Comparison of ENCODE assay signal across 8 cellular contexts in the genomic region with DNA sequence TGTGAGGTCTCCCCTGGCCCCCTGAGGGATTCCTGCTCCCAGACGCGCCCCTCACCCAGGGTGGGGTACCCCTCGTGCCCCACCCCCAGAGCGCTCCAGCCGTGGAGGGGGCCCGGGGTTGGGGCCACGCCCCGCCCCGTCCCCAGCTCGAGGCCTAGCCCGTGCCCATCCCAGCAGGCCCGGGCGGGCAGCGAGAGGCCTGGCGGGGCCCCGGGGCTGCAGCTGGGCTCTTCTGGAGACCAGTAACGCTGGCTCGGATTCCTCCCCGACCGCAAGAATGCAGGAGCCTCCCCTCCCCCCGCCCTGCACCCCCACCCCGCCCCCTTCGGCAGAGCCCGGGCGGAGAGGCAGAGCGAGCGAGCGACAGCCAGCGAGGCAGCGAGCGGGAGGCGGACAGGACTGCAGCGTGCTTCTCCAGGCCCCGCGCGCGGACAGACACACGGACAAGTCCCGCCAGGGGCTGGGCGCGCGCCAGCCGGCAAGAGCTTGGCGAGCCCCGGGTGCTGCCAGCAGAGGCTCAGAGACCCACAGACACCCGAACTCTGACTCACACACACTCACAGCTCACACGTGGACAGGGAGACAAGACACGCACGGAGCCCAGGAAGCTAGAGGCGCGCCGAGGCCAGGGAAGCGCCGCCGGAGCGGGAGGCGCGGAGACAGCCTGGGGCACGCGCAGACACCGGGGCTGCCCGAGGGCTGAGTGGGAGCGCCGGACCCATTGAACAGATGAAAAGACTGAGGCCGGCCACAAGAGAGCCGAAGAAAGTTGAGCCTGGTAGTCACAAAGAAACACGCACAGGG. TPM values are rescaled to one million over a fixed set of nuclear protein-coding genes. Genes with fewer than 3 reads are reported as not detected.
DNase-seq lines count a peak whose midpoint lies in the region; ATAC-seq and TF ChIP-seq lines count a peak whose summit lies in the region.

No MANE protein-coding gene starts in this region.

- H3K27ac ChIP-seq in PC-3 (ENCODE audit: low read length) (peak overlapping the region; percentile 97), adipose tissue (ENCODE audit: low read depth, low read length) (peak overlapping the region; percentile 89), heart right ventricle (peak overlapping the region; percentile 83 to 98 (median 94)), trophoblast cell (ENCODE audit: low read depth, low read length) (peak overlapping the region; percentile 100)

- H3K27ac Mint-ChIP-seq in Calu3 (ENCODE audit: unreplicated experiment), result peak overlapping the region; percentile 95

- peak overlapping the region; percentile 92 for H3K14ac ChIP-seq in trophoblast cell (ENCODE audit: low read length)

- H3K36me3 ChIP-seq in PC-3 (ENCODE audit: low read depth, low read length), result peaks cover 17% of the 10 kb centered on the region; the same call in 1 of the 2 replicates
- peaks cover 0 to 29% (median 0%) of the 10 kb centered on the region in 9 donors for H3K36me3 ChIP-seq in heart right ventricle
- peaks cover 35% of the 10 kb centered on the region in 2 experiments for H3K36me3 ChIP-seq in trophoblast cell (ENCODE audit: control insufficient read depth in 1 of 2, insufficient read depth in 2 of 2, low read length in 2 of 2)

- peaks cover 87% of the 10 kb centered on the region for H3K79me2 ChIP-seq in PC-3 (ENCODE audit: low read length)
- peaks cover 49% of the 10 kb centered on the region for H3K79me2 ChIP-seq in trophoblast cell (ENCODE audit: control insufficient read depth, insufficient read depth, low read length, poor library complexity)

- H3K27me3 ChIP-seq in PC-3 (ENCODE audit: low read length) (no peaks in the 10 kb centered on the region), heart right ventricle (no peaks in the 10 kb centered on the region), trophoblast cell (ENCODE audit: insufficient read depth, low read length) (no peaks in the 10 kb centered on the region)

- H4K20me1 ChIP-seq in PC-3 (ENCODE audit: low read length), result no peaks in the 10 kb centered on the region

- H3K4me1 ChIP-seq in PC-3 (ENCODE audit: insufficient read depth, low read length) (peaks cover 74% of the 10 kb centered on the region), heart right ventricle (peaks cover 65 to 96% (median 88%) of the 10 kb centered on the region in 9 donors), trophoblast cell (ENCODE audit: control insufficient read depth in 1 of 2, insufficient read depth in 2 of 2, low read length in 2 of 2) (peaks cover 61 to 71% of the 10 kb centered on the region in 2 experiments)

- peak overlapping the region; percentile 95 for H2BK5ac ChIP-seq in trophoblast cell (ENCODE audit: low read depth, low read length, poor library complexity)

- H3K4me3 ChIP-seq in PC-3 (ENCODE audit: low read length) (peak overlapping the region; percentile 61), heart right ventricle (peak overlapping the region in 9 of 10 donors; percentile 12 to 55 (median 47)), trophoblast cell (ENCODE audit: low read depth, low read length) (peak overlapping the region; percentile 48)

- H3K9ac ChIP-seq in PC-3 (ENCODE audit: low read length) (peak overlapping the region; percentile 79), trophoblast cell (ENCODE audit: low read length) (peak overlapping the region; percentile 84)

- peaks cover 43% of the 10 kb centered on the region for H3K4me1 Mint-ChIP-seq in Calu3 (ENCODE audit: low read depth, unreplicated experiment)

- peak overlapping the region; percentile 94 for H3K18ac ChIP-seq in trophoblast cell (ENCODE audit: low read length)

- H2BK120ac ChIP-seq in trophoblast cell (ENCODE audit: insufficient read depth, low read length, poor library complexity), result peak overlapping the region; percentile 99

- DNase-seq in Calu3, result peak; percentile 76
- DNase-seq in PC-3, result peak; percentile 93
- peak; percentile 63 to 82 for DNase-seq in heart right ventricle
- DNase-seq in trophoblast cell, result peak; percentile 92 to 93
- no peak for DNase-seq in inferior parietal cortex (ENCODE audit: extremely low spot score)

- peak overlapping the region; percentile 93 for H2AK5ac ChIP-seq in trophoblast cell (ENCODE audit: low read length)

- H3K4me3 Mint-ChIP-seq in Calu3 (ENCODE audit: low read depth, unreplicated experiment), result peak overlapping the region; percentile 78

- H2BK12ac ChIP-seq in trophoblast cell (ENCODE audit: low read length), result peak overlapping the region; percentile 95

- POLR2A ChIA-PET in PC-3 (lab: Charles Lee; ENCODE audit: unreplicated experiment), result interaction anchor here (0.6 to 1.5 kb wide), 4 partner anchors 12 to 65 kb away, joined by 4 to 16 read pairs (median 5); no protein-coding TSS in a partner anchor

- no peak overlapping the region for H3K23ac ChIP-seq in trophoblast cell (ENCODE audit: low read length)

- H3K4me2 ChIP-seq in PC-3 (ENCODE audit: low read length), result peak overlapping the region; percentile 87
- H3K4me2 ChIP-seq in trophoblast cell (ENCODE audit: low read length), result peak overlapping the region; percentile 63

- peak overlapping the region; percentile 75 for H4K8ac ChIP-seq in trophoblast cell (ENCODE audit: low read depth, low read length)

- peaks cover 7% of the 10 kb centered on the region for H3F3A ChIP-seq in PC-3 (ENCODE audit: low read length, unreplicated experiment)

- H3K9me3 ChIP-seq in PC-3 (ENCODE audit: low read length), result no peaks in the 10 kb centered on the region
- no peaks in the 10 kb centered on the region for H3K9me3 ChIP-seq in heart right ventricle
- no peaks in the 10 kb centered on the region for H3K9me3 ChIP-seq in trophoblast cell (ENCODE audit: insufficient read depth, low read depth, low read length)

- ATAC-seq in PC-3 (peak; percentile 23), heart right ventricle (peak; percentile 6 to 49 (median 26)), GM19467 (IDR thresholded peaks at IDR 0.05; ENCODE audit: unreplicated experiment) (no peak), HG02981 (IDR thresholded peaks at IDR 0.05; ENCODE audit: unreplicated experiment) (no peak)

- H3K36me3 Mint-ChIP-seq in Calu3 (ENCODE audit: insufficient read depth, unreplicated experiment), result peaks cover 86% of the 10 kb centered on the region

- BruUV-seq in Calu3 (replicated peaks; lab: Mats Ljungman, UMichigan) (no TSS peak), PC-3 (replicated peaks; lab: Mats Ljungman, UMichigan) (no TSS peak)

- H3K27me3 Mint-ChIP-seq in Calu3 (ENCODE audit: unreplicated experiment), result no peaks in the 10 kb centered on the region

- H3K4ac ChIP-seq in trophoblast cell (ENCODE audit: low read depth, low read length), result peak overlapping the region; percentile 87

- CTCF ChIA-PET in Calu3 (lab: Charles Lee), result interaction anchor here (0.7 to 3.4 kb wide), 6 partner anchors 12 to 784 kb away, joined by 3 to 10 read pairs (median 7); a partner anchor contains a TSS
- CTCF ChIA-PET in PC-3 (lab: Charles Lee), result interaction anchor here (1.0 to 4.7 kb wide), 2 partner anchors 15 to 20 kb away, joined by 4 to 23 read pairs; a partner anchor contains a TSS

- H2AFZ ChIP-seq in PC-3 (ENCODE audit: low read length), result no peak overlapping the region
- peak overlapping the region; percentile 79 for H2AFZ ChIP-seq in trophoblast cell (ENCODE audit: insufficient read depth, low read length, poor library complexity)

- intact Hi-C loops in Calu3 (cut with micrococcal nuclease; ENCODE audit: unreplicated experiment), result no loop called here
- intact Hi-C loops in PC-3 (cut with micrococcal nuclease), result no loop called here
- intact Hi-C loops in heart right ventricle (cut with DNase I), result no loop called here

- peak overlapping the region; percentile 65 for H4K12ac ChIP-seq in trophoblast cell (ENCODE audit: low read depth, low read length)

- H3K79me1 ChIP-seq in trophoblast cell (ENCODE audit: low read length), result peaks cover 53% of the 10 kb centered on the region

- H3K9me3 Mint-ChIP-seq in Calu3 (ENCODE audit: low read depth, unreplicated experiment), result no peaks in the 10 kb centered on the region

- WGBS in adipose tissue, 3 donors, result 13 to 18% (median 13%) methylated on average over 57 to 67 of the region's 67 CpGs
- 8 to 9% methylated on average over 52 to 67 of the region's 67 CpGs for WGBS in heart right ventricle, 2 donors
- no CpG with 5 or more reads among the region's 67 CpGs for WGBS in trophoblast cell (ENCODE audit: extremely low coverage, insufficient coverage, insufficient read length)

- no peaks in the 10 kb centered on the region for H3K9me2 ChIP-seq in PC-3 (replicated peaks; ENCODE audit: low read length)

- H4K91ac ChIP-seq in trophoblast cell (ENCODE audit: low read depth, low read length), result peak overlapping the region; percentile 99

- TF ChIP-seq CTCF in Calu3 (IDR thresholded peaks at IDR 0.05; ENCODE audit: unreplicated experiment) (no peak), PC-3 (conservative IDR thresholded peaks at IDR 0.05; ENCODE audit: low read depth, low read length) (no peak), heart right ventricle (IDR thresholded peaks at IDR 0.05) (no peak)

RNA-seq across cellular contexts. Expression of a gene that starts 15.2 kb away (rescaled TPM):
- total RNA-seq in Calu3 (2022), result 57.9 and 68.4 TPM in 2 replicates
- total RNA-seq in PC-3 (2014; rRNA removed), result 49.7 and 68.2 TPM in 2 replicates
- 10 to 100 TPM; 13.9 to 28.9 (median 22.8) TPM for polyA plus RNA-seq in adipose tissue
- total RNA-seq in heart right ventricle, result 10 to 100 TPM; 29.4 to 57.7 (median 40.8) TPM
- 10 to 100 TPM; 24.0 to 24.2 TPM for polyA plus RNA-seq in heart right ventricle
- 187 and 191 TPM in 2 replicates for polyA plus RNA-seq in trophoblast cell (2013)

RNA-seq across cellular contexts. Expression of a gene that starts 26.8 kb away (rescaled TPM):
- total RNA-seq in Calu3 (2022) (not detected in 2 replicates), PC-3 (2014; rRNA removed) (not detected in 2 replicates), heart right ventricle (under 1 TPM in 1 of 10 donors, not detected in 9; 0.16 TPM)
- polyA plus RNA-seq in adipose tissue (under 1 TPM; 0.22 to 1.00 (median 0.46) TPM), heart right ventricle (under 1 TPM; 0.22 to 0.58 TPM)
- 0.03 and 0.06 TPM in 2 replicates for polyA plus RNA-seq in trophoblast cell (2013)

RNA-seq across cellular contexts. Expression of a gene that starts 45.6 kb away (rescaled TPM):
- total RNA-seq in Calu3 (2022), result 3.5 and 5.2 TPM in 2 replicates
- 0.44 TPM in 1 of 2 replicates, not detected in the other for total RNA-seq in PC-3 (2014; rRNA removed)
- under 1 TPM in 2 of 3 donors, not detected in 1; 0.14 to 0.16 TPM for polyA plus RNA-seq in adipose tissue
- not detected for total RNA-seq in heart right ventricle
- polyA plus RNA-seq in heart right ventricle, result under 1 TPM in 1 of 2 donors, not detected in 1; 0.04 TPM
- 2.8 and 3.2 TPM in 2 replicates for polyA plus RNA-seq in trophoblast cell (2013)

Comparison
In these comparisons a context has a peak if more than half of its experiments do, and no peak if none do; other contexts are left out.
1. ATAC-seq: peak in PC-3 (single experiment) and heart right ventricle (8 of 8); none in GM19467 (single experiment) and HG02981 (single experiment).
2. Peak in every context shown above with its lines, with median percentiles within 50 percentile points of each other: H3K27ac ChIP-seq and H3K4me3 ChIP-seq.